In genomic region chr5:175717837-175718236, GRCh38 we compare ENCODE assay signal across 24 cellular contexts. TPM values are rescaled to one million over a fixed set of nuclear protein-coding genes. Genes with fewer than 3 reads are reported as not detected.
"Had no signal": no experiment of that assay in that cellular context is flagged by ENCODE, and none has a peak within 500 bp of the region (broad histone marks: within the 10 kb centered on the region; RNA-seq: fewer than 3 reads in every experiment).

No MANE protein-coding gene starts in this region.

- H3K27ac ChIP-seq: epithelial cell of prostate, esophagus muscularis mucosa, gastrocnemius medialis, heart right ventricle, lower lobe of right lung, neural progenitor cell, ovary, prostate gland, sigmoid colon, skin epidermis had no signal

- DNase-seq: cortex of kidney; effector memory CD4-positive, alpha-beta T cell; gastrocnemius medialis; heart right ventricle; hypothalamus; kidney glomerular epithelial cell; lower lobe of right lung; nucleus accumbens; ovary; stimulated activated CD4-positive, alpha-beta T cell treated with anti-CD3 and anti-CD28 coated beads, Interleukin-2, amount 100 ng/mL, for 24 hours; stimulated activated CD4-positive, alpha-beta T cell treated with anti-CD3 and anti-CD28 coated beads, Interleukin-4, amount 100 ng/mL, for 4 hours; stimulated activated naive B cell treated with anti-CD40 and anti-IgM and Interleukin-4, amounts not matched to agents 10 μg/mL and 1 μg/mL and 100 μg/mL, for 72 hours; stimulated activated naive CD8-positive, alpha-beta T cell treated with anti-CD3 and anti-CD28 coated beads, Interleukin-15, amount 100 ng/mL, for 72 hours; substantia nigra; trophoblast cell had no signal

- H3K4me3 ChIP-seq: dorsolateral prefrontal cortex, esophagus muscularis mucosa, gastrocnemius medialis, heart right ventricle, lower lobe of right lung, neural progenitor cell, ovary, prostate gland, sigmoid colon, skin epidermis had no signal

- H3K4me1 ChIP-seq: esophagus muscularis mucosa, gastrocnemius medialis, lower lobe of right lung, neural progenitor cell, prostate gland, sigmoid colon had no signal

- H3K9me3 ChIP-seq: gastrocnemius medialis, ovary, prostate gland had no signal

- H3K27me3 ChIP-seq: gastrocnemius medialis, neural progenitor cell, ovary had no signal

- ATAC-seq: gastrocnemius medialis; lower lobe of right lung; natural killer cell treated with Interleukin-12 subunit alpha and Interleukin-12 subunit beta and Interleukin-15 and Interleukin-18, amount 100 ng/mL, for 72 hours; stimulated activated naive B cell treated with anti-CD40 and anti-IgM and Interleukin-4, amounts not matched to agents 10 μg/mL and 1 μg/mL and 100 μg/mL, for 72 hours; stimulated activated naive CD8-positive, alpha-beta T cell treated with anti-CD3 and anti-CD28 coated beads, Interleukin-15, amount 100 ng/mL, for 72 hours had no signal

- H3K36me3 ChIP-seq: esophagus muscularis mucosa, gastrocnemius medialis, heart right ventricle, lower lobe of right lung, neural progenitor cell, ovary, prostate gland, sigmoid colon had no signal

RNA-seq across cellular contexts. Expression of gene HRH2, which starts 60.0 kb away (rescaled TPM):
- total RNA-seq: fibroblast of villous mesenchyme had no signal
